1 cellular context compared by ENCODE assay signal in the genomic region with DNA sequence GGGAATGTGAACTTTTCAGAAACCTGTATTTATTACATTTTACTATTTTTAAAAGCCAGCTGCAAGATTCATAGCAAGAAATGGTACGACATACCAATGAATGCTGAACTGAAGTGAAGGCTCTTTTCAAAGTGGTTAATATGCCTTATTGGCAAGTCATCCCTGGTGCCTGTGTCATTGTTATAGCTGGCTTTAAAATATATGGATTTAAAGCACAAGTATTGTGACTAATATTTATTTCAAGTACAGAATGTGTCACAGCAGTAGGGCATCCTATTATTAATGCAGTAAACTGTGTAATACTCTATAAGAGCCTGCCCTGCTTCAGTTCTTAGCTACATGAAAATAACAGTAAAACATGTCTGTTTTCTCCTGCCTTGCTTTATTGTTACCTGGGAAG.
TF ChIP-seq lines count a peak whose summit lies in the region.

No MANE protein-coding gene starts in this region.

TF ChIP-seq in endothelial cell of umbilical vein, 7 proteins besides CTCF, POLR2A, EP300 and RAD21:
- TF ChIP-seq POLR2AphosphoS5 (IDR thresholded peaks at IDR 0.05; ENCODE audit: insufficient read depth, low read depth, low read length) (no peak), MYC (IDR thresholded peaks at IDR 0.05; ENCODE audit: low read depth, low read length) (no peak), JUN (IDR thresholded peaks at IDR 0.05; ENCODE audit: borderline replicate concordance, insufficient read depth, insufficient read length, low read depth) (no peak), FOS (IDR thresholded peaks at IDR 0.05; ENCODE audit: borderline replicate concordance, insufficient read depth, low read length) (no peak), EZH2 (IDR thresholded peaks at IDR 0.05; ENCODE audit: borderline replicate concordance, low read depth, low read length, severe bottlenecking) (no peak), GATA2 (IDR thresholded peaks at IDR 0.05; ENCODE audit: insufficient read depth, insufficient read length, low read depth, low read length) (no peak)
- TF ChIP-seq, protein P1, sequence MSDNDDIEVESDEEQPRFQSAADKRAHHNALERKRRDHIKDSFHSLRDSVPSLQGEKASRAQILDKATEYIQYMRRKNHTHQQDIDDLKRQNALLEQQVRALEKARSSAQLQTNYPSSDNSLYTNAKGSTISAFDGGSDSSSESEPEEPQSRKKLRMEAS (IDR thresholded peaks at IDR 0.05; ENCODE audit: insufficient read depth, insufficient read length) = no peak
